In genomic region chr17:7858487-7858832, GRCh38 we compare ENCODE assay signal across 1 cellular context.
A peak's percentile ranks its signal among the peaks of the same experiment; 100 is the strongest.
TF ChIP-seq lines count a peak whose summit lies in the region.

No MANE protein-coding gene starts in this region.

TF ChIP-seq in H1, 55 proteins besides CTCF, POLR2A, EP300 and RAD21:
- TF ChIP-seq YY1 (IDR thresholded peaks at IDR 0.05; ENCODE audit: low read depth, low read length) (peak; percentile 64; the same call in 1 of the 2 replicates), MAX (IDR thresholded peaks at IDR 0.05) (0 out of 2 replicates have a peak, but pooled peaks have one; percentile 3), JUN (IDR thresholded peaks at IDR 0.05; ENCODE audit: low read depth, low read length) (no peak), BRCA1 (IDR thresholded peaks at IDR 0.05; ENCODE audit: low read depth, low read length) (no peak)
